ENCODE assay signal across 23 cellular contexts in genomic region chr1:204988201-204988600, GRCh38. TPM values are rescaled to one million over a fixed set of nuclear protein-coding genes. Genes with fewer than 3 reads are reported as not detected.
"Had no signal": no experiment of that assay in that cellular context is flagged by ENCODE, and none has a peak within 500 bp of the region (broad histone marks: within the 10 kb centered on the region; RNA-seq: fewer than 3 reads in every experiment).

No MANE protein-coding gene starts in this region.

- H3K4me3 Mint-ChIP-seq: nephron progenitor cell; stimulated activated memory B cell treated with anti-CD40 and anti-IgM and Interleukin-4, amounts not matched to agents 10 μg/mL and 1 μg/mL and 100 μg/mL, for 72 hours; stimulated activated naive CD8-positive, alpha-beta T cell treated with anti-CD3 and anti-CD28 coated beads, Interleukin-15, Interleukin-2, amounts not matched to agents 100 ng/mL and 50 ng/mL, for 24 hours had no signal

- H3K36me3 Mint-ChIP-seq: naive B cell; stimulated activated memory B cell treated with anti-CD40 and anti-IgM and Interleukin-4, amounts not matched to agents 10 μg/mL and 1 μg/mL and 100 μg/mL, for 72 hours had no signal

- H3K27ac ChIP-seq: hepatocyte, spleen, thoracic aorta had no signal

- DNase-seq: dermis blood vessel endothelial cell; effector CD8-positive, alpha-beta T cell; foreskin melanocyte; head of caudate nucleus; left colon; left ventricle myocardium superior; mesenchymal stem cell; naive B cell; nephron progenitor cell; spleen; stimulated activated CD4-positive, alpha-beta T cell treated with anti-CD3 and anti-CD28 coated beads, Interleukin-15, amount 100 ng/mL, for 24 hours; stimulated activated CD4-positive, alpha-beta T cell treated with anti-CD3 and anti-CD28 coated beads, Interleukin-1b, Interleukin-23, amount 100 ng/mL, for 48 hours; stimulated activated CD4-positive, alpha-beta T cell treated with anti-CD3 and anti-CD28 coated beads, Interleukin-4, amount 100 ng/mL, for 24 hours; trophoblast cell had no signal

- H3K9me3 Mint-ChIP-seq: nephron progenitor cell; stimulated activated memory B cell treated with anti-CD40 and anti-IgM and Interleukin-4, amounts not matched to agents 10 μg/mL and 1 μg/mL and 100 μg/mL, for 72 hours; stimulated activated naive CD8-positive, alpha-beta T cell treated with anti-CD3 and anti-CD28 coated beads, Interleukin-15, Interleukin-2, amounts not matched to agents 100 ng/mL and 50 ng/mL, for 24 hours had no signal

- FAIRE-seq: colon, kidney had no signal

- ATAC-seq: left colon; left ventricle myocardium superior; sciatic nerve; stimulated activated memory B cell treated with anti-CD40 and anti-IgM and Interleukin-4, amounts not matched to agents 10 μg/mL and 1 μg/mL and 100 μg/mL, for 72 hours had no signal

- H3K27ac Mint-ChIP-seq: naive B cell; nephron progenitor cell; stimulated activated memory B cell treated with anti-CD40 and anti-IgM and Interleukin-4, amounts not matched to agents 10 μg/mL and 1 μg/mL and 100 μg/mL, for 72 hours; stimulated activated naive CD8-positive, alpha-beta T cell treated with anti-CD3 and anti-CD28 coated beads, Interleukin-15, Interleukin-2, amounts not matched to agents 100 ng/mL and 50 ng/mL, for 24 hours had no signal

- H3K27me3 Mint-ChIP-seq: stimulated activated naive CD8-positive, alpha-beta T cell treated with anti-CD3 and anti-CD28 coated beads, Interleukin-15, Interleukin-2, amounts not matched to agents 100 ng/mL and 50 ng/mL, for 24 hours had no signal

RNA-seq across cellular contexts. Expression of gene CNTN2, which starts 54.8 kb away (rescaled TPM):
- total RNA-seq: dermis blood vessel endothelial cell, osteocyte, pulmonary artery endothelial cell had no signal
- polyA plus RNA-seq: hepatocyte had no signal
